1 cellular context compared by ENCODE assay signal in the genomic region with DNA sequence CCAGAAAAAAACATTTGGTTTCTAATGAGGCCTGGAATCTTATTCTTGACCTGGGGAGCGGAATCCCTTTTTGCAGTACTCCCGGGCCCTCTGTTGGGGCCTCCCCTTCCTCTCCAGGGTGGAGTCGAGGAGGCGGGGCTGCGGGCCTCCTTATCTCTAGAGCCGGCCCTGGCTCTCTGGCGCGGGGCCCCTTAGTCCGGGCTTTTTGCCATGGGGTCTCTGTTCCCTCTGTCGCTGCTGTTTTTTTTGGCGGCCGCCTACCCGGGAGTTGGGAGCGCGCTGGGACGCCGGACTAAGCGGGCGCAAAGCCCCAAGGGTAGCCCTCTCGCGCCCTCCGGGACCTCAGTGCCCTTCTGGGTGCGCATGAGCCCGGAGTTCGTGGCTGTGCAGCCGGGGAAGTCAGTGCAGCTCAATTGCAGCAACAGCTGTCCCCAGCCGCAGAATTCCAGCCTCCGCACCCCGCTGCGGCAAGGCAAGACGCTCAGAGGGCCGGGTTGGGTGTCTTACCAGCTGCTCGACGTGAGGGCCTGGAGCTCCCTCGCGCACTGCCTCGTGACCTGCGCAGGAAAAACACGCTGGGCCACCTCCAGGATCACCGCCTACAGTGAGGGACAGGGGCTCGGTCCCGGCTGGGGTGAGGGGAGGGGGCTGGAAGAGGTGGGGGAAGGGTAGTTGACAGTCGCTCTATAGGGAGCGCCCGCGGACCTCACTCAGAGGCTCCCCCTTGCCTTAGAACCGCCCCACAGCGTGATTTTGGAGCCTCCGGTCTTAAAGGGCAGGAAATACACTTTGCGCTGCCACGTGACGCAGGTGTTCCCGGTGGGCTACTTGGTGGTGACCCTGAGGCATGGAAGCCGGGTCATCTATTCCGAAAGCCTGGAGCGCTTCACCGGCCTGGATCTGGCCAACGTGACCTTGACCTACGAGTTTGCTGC.
TF ChIP-seq lines count a peak whose summit lies in the region.

A gene with protein sequence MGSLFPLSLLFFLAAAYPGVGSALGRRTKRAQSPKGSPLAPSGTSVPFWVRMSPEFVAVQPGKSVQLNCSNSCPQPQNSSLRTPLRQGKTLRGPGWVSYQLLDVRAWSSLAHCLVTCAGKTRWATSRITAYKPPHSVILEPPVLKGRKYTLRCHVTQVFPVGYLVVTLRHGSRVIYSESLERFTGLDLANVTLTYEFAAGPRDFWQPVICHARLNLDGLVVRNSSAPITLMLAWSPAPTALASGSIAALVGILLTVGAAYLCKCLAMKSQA (plus strand): TSS at position 153 of the 935 bp plus-strand sequence. CDS start 58 bp downstream, at position 211.

TF ChIP-seq in HepG2, 621 proteins besides CTCF, POLR2A, EP300 and RAD21 (continued from another document and continues in another):
- TF ChIP-seq TOPORS (CRISPR knock-in tag; IDR thresholded peaks at IDR 0.05) (no peak), MYC (CRISPR knock-in tag; IDR thresholded peaks at IDR 0.05; ENCODE audit: borderline replicate concordance) (no peak), ZNF484 (CRISPR knock-in tag; IDR thresholded peaks at IDR 0.05; ENCODE audit: borderline replicate concordance, low read depth) (no peak), ZNF547 (CRISPR knock-in tag; IDR thresholded peaks at IDR 0.05) (no peak), KDM2A (CRISPR knock-in tag; IDR thresholded peaks at IDR 0.05; ENCODE audit: borderline replicate concordance, low read depth) (peak; percentile 96), CENPX (CRISPR knock-in tag; IDR thresholded peaks at IDR 0.05) (no peak), ZBTB42 (CRISPR knock-in tag; IDR thresholded peaks at IDR 0.05) (no peak), ZNF850 (CRISPR knock-in tag; conservative IDR thresholded peaks at IDR 0.05) (0 out of 2 replicates have a peak, but pooled peaks have one; percentile 41), ZNF549 (CRISPR knock-in tag; IDR thresholded peaks at IDR 0.05) (no peak), ZNF546 (CRISPR knock-in tag; conservative IDR thresholded peaks at IDR 0.05) (no peak), MEF2D (CRISPR knock-in tag; IDR thresholded peaks at IDR 0.05) (peak; percentile 33; the same call in 1 of the 2 replicates), ARHGAP35 (CRISPR knock-in tag; IDR thresholded peaks at IDR 0.05; ENCODE audit: borderline replicate concordance) (0 out of 2 replicates have a peak, but pooled peaks have one; percentile 50), ZBTB7B (CRISPR knock-in tag; IDR thresholded peaks at IDR 0.05) (peak; percentile 21), ZNF678 (CRISPR knock-in tag; IDR thresholded peaks at IDR 0.05) (no peak), KDM1A (CRISPR knock-in tag; IDR thresholded peaks at IDR 0.05) (no peak), RBFOX2 (IDR thresholded peaks at IDR 0.05; ENCODE audit: low read depth, low read length) (peak; percentile 73), MAZ (IDR thresholded peaks at IDR 0.05; ENCODE audit: borderline replicate concordance, low read depth, low read length) (peak; percentile 84; the same call in 1 of the 2 replicates), MAZ (CRISPR knock-in tag; IDR thresholded peaks at IDR 0.05; ENCODE audit: low read depth) (no peak), ERF (CRISPR knock-in tag; IDR thresholded peaks at IDR 0.05) (peak; percentile 54; the same call in 1 of the 2 replicates), ZNF292 (CRISPR knock-in tag; IDR thresholded peaks at IDR 0.05; ENCODE audit: borderline replicate concordance, low read depth) (no peak), NFE2L2 (IDR thresholded peaks at IDR 0.05; ENCODE audit: low read length) (no peak), ETV5 (CRISPR knock-in tag; IDR thresholded peaks at IDR 0.05; ENCODE audit: borderline replicate concordance) (no peak), ZNF256 (CRISPR knock-in tag; conservative IDR thresholded peaks at IDR 0.05) (0 out of 2 replicates have a peak, but pooled peaks have one; percentile 36), PHF8 (CRISPR knock-in tag; IDR thresholded peaks at IDR 0.05) (peak; percentile 45; the same call in 1 of the 2 replicates), HNRNPK (IDR thresholded peaks at IDR 0.05; ENCODE audit: low read depth, low read length, poor library complexity, severe bottlenecking) (peak; percentile 61), ZNF33B (CRISPR knock-in tag; IDR thresholded peaks at IDR 0.05) (no peak), DMAP1 (CRISPR knock-in tag; IDR thresholded peaks at IDR 0.05) (no peak), ZNF776 (CRISPR knock-in tag; IDR thresholded peaks at IDR 0.05) (peak; percentile 23; the same call in 1 of the 2 replicates), ZNF24 (IDR thresholded peaks at IDR 0.05) (no peak), ZNF33A (CRISPR knock-in tag; IDR thresholded peaks at IDR 0.05; ENCODE audit: borderline replicate concordance) (no peak), ZNF451 (CRISPR knock-in tag; IDR thresholded peaks at IDR 0.05) (no peak), NFRKB (IDR thresholded peaks at IDR 0.05) (no peak), ZNF333 (CRISPR knock-in tag; IDR thresholded peaks at IDR 0.05; ENCODE audit: borderline replicate concordance) (no peak), THAP11 (CRISPR knock-in tag; IDR thresholded peaks at IDR 0.05) (no peak), ZNF335 (CRISPR knock-in tag; IDR thresholded peaks at IDR 0.05) (no peak; the same call in 1 of the 2 replicates), ZNF777 (CRISPR knock-in tag; IDR thresholded peaks at IDR 0.05) (peak; percentile 94), KDM4B (CRISPR knock-in tag; IDR thresholded peaks at IDR 0.05) (no peak), ZNF543 (CRISPR knock-in tag; IDR thresholded peaks at IDR 0.05) (no peak), SKI (IDR thresholded peaks at IDR 0.05; ENCODE audit: partially characterized antibody) (no peak), ZNF180 (CRISPR knock-in tag; IDR thresholded peaks at IDR 0.05; ENCODE audit: borderline replicate concordance, low read depth) (no peak), NKX3-1 (CRISPR knock-in tag; IDR thresholded peaks at IDR 0.05) (peak; percentile 30; the same call in 1 of the 2 replicates), KLF13 (CRISPR knock-in tag; IDR thresholded peaks at IDR 0.05) (no peak)
- TF ChIP-seq, protein P1, sequence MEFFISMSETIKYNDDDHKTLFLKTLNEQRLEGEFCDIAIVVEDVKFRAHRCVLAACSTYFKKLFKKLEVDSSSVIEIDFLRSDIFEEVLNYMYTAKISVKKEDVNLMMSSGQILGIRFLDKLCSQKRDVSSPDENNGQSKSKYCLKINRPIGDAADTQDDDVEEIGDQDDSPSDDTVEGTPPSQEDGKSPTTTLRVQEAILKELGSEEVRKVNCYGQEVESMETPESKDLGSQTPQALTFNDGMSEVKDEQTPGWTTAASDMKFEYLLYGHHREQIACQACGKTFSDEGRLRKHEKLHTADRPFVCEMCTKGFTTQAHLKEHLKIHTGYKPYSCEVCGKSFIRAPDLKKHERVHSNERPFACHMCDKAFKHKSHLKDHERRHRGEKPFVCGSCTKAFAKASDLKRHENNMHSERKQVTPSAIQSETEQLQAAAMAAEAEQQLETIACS (CRISPR knock-in tag; IDR thresholded peaks at IDR 0.05) = peak; percentile 8; the same call in 1 of the 2 replicates
- TF ChIP-seq, protein P2, sequence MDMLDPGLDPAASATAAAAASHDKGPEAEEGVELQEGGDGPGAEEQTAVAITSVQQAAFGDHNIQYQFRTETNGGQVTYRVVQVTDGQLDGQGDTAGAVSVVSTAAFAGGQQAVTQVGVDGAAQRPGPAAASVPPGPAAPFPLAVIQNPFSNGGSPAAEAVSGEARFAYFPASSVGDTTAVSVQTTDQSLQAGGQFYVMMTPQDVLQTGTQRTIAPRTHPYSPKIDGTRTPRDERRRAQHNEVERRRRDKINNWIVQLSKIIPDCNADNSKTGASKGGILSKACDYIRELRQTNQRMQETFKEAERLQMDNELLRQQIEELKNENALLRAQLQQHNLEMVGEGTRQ (IDR thresholded peaks at IDR 0.05; ENCODE audit: low read depth, low read length) = no peak
- TF ChIP-seq, protein P2 (CRISPR knock-in tag; IDR thresholded peaks at IDR 0.05; ENCODE audit: borderline replicate concordance) = no peak; the same call in 1 of the 2 replicates
- TF ChIP-seq, protein P3, sequence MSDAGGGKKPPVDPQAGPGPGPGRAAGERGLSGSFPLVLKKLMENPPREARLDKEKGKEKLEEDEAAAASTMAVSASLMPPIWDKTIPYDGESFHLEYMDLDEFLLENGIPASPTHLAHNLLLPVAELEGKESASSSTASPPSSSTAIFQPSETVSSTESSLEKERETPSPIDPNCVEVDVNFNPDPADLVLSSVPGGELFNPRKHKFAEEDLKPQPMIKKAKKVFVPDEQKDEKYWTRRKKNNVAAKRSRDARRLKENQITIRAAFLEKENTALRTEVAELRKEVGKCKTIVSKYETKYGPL (CRISPR knock-in tag; IDR thresholded peaks at IDR 0.05) = no peak
- TF ChIP-seq, protein P4, sequence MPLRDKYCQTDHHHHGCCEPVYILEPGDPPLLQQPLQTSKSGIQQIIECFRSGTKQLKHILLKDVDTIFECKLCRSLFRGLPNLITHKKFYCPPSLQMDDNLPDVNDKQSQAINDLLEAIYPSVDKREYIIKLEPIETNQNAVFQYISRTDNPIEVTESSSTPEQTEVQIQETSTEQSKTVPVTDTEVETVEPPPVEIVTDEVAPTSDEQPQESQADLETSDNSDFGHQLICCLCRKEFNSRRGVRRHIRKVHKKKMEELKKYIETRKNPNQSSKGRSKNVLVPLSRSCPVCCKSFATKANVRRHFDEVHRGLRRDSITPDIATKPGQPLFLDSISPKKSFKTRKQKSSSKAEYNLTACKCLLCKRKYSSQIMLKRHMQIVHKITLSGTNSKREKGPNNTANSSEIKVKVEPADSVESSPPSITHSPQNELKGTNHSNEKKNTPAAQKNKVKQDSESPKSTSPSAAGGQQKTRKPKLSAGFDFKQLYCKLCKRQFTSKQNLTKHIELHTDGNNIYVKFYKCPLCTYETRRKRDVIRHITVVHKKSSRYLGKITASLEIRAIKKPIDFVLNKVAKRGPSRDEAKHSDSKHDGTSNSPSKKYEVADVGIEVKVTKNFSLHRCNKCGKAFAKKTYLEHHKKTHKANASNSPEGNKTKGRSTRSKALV (CRISPR knock-in tag; IDR thresholded peaks at IDR 0.05) = peak; percentile 63; the same call in 1 of the 2 replicates
- TF ChIP-seq, protein P5, sequence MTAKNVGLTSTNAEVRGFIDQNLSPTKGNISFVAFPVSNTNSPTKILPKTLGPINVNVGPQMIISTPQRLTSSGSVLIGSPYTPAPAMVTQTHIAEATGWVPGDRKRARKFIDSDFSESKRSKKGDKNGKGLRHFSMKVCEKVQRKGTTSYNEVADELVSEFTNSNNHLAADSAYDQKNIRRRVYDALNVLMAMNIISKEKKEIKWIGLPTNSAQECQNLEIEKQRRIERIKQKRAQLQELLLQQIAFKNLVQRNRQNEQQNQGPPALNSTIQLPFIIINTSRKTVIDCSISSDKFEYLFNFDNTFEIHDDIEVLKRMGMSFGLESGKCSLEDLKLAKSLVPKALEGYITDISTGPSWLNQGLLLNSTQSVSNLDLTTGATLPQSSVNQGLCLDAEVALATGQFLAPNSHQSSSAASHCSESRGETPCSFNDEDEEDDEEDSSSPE (CRISPR knock-in tag; IDR thresholded peaks at IDR 0.05) = peak; percentile 24; the same call in 1 of the 2 replicates
- TF ChIP-seq, protein P6, sequence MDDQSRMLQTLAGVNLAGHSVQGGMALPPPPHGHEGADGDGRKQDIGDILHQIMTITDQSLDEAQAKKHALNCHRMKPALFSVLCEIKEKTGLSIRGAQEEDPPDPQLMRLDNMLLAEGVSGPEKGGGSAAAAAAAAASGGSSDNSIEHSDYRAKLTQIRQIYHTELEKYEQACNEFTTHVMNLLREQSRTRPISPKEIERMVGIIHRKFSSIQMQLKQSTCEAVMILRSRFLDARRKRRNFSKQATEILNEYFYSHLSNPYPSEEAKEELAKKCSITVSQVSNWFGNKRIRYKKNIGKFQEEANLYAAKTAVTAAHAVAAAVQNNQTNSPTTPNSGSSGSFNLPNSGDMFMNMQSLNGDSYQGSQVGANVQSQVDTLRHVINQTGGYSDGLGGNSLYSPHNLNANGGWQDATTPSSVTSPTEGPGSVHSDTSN (CRISPR knock-in tag; IDR thresholded peaks at IDR 0.05; ENCODE audit: borderline replicate concordance) = peak; percentile 55; the same call in 1 of the 2 replicates
- TF ChIP-seq, protein P7, sequence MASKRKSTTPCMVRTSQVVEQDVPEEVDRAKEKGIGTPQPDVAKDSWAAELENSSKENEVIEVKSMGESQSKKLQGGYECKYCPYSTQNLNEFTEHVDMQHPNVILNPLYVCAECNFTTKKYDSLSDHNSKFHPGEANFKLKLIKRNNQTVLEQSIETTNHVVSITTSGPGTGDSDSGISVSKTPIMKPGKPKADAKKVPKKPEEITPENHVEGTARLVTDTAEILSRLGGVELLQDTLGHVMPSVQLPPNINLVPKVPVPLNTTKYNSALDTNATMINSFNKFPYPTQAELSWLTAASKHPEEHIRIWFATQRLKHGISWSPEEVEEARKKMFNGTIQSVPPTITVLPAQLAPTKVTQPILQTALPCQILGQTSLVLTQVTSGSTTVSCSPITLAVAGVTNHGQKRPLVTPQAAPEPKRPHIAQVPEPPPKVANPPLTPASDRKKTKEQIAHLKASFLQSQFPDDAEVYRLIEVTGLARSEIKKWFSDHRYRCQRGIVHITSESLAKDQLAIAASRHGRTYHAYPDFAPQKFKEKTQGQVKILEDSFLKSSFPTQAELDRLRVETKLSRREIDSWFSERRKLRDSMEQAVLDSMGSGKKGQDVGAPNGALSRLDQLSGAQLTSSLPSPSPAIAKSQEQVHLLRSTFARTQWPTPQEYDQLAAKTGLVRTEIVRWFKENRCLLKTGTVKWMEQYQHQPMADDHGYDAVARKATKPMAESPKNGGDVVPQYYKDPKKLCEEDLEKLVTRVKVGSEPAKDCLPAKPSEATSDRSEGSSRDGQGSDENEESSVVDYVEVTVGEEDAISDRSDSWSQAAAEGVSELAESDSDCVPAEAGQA (IDR thresholded peaks at IDR 0.05; ENCODE audit: low read depth) = no peak
- TF ChIP-seq, protein P7 (CRISPR knock-in tag; IDR thresholded peaks at IDR 0.05; ENCODE audit: borderline replicate concordance) = no peak; the same call in 1 of the 2 replicates
